ENCODE assay signal across 8 cellular contexts in genomic region chr1:78145105-78145580, GRCh38.
A peak's percentile ranks its signal among the peaks of the same experiment; 100 is the strongest.
DNase-seq lines count a peak whose midpoint lies in the region; ATAC-seq and TF ChIP-seq lines count a peak whose summit lies in the region.

No MANE protein-coding gene starts in this region.

- H4K20me1 ChIP-seq in DND-41 (ENCODE audit: insufficient read depth, low read length), result no peaks in the 10 kb centered on the region

- H3K9me3 ChIP-seq in DND-41 (ENCODE audit: insufficient read depth, low read length, severe bottlenecking), result no peaks in the 10 kb centered on the region

- no peak overlapping the region for H3K4me3 ChIP-seq in DND-41 (ENCODE audit: low read depth in 1 of 2, low read length in 2 of 2)

- H2AFZ ChIP-seq in DND-41 (ENCODE audit: low read depth, low read length), result no peak overlapping the region

- DNase-seq in DND-41 (peak; percentile 32), NCI-H446 treated with DMSO at 0.1 percent for 48 hours (lab: John Stamatoyannopoulos, UW) (peak; percentile 86), foreskin keratinocyte (peak; percentile 16 to 62), omental fat pad (ENCODE audit: low spot score) (no peak)
- DNase-seq in activated CD4-positive, alpha-beta T cell treated with anti-CD3 and anti-CD28 coated beads, Interleukin-2, amount 50 U/mL, for 48 hours, result peak; percentile 13 to 37
- DNase-seq in activated CD8-positive, alpha-beta memory T cell treated with anti-CD3 and anti-CD28 coated beads for 24 hours, result no peak

- TF ChIP-seq CTCF in DND-41 (IDR thresholded peaks at IDR 0.05; ENCODE audit: borderline replicate concordance, extremely low read depth, low read length, poor library complexity, severe bottlenecking), result peak; percentile 77
- TF ChIP-seq CTCF in foreskin keratinocyte (conservative IDR thresholded peaks at IDR 0.05), result peak; percentile 93
- TF ChIP-seq CTCF in omental fat pad (IDR thresholded peaks at IDR 0.05), result peak in 2 of 3 donors; percentile 23 to 48

- ATAC-seq in DND-41 (ENCODE audit: insufficient read depth, low read depth) (peak; percentile 75), GM19372 (IDR thresholded peaks at IDR 0.05; ENCODE audit: low read depth, unreplicated experiment) (peak; percentile 64), HG03196 (IDR thresholded peaks at IDR 0.05; ENCODE audit: unreplicated experiment) (peak; percentile 66), foreskin keratinocyte (peak; percentile 89), omental fat pad (ENCODE audit: low FRiP score) (peak; percentile 76)

- H3K36me3 ChIP-seq in DND-41 (ENCODE audit: insufficient read depth, low read length), result no peaks in the 10 kb centered on the region

- peaks cover 3% of the 10 kb centered on the region; the same call in 1 of the 2 replicates for H3K4me1 ChIP-seq in DND-41 (ENCODE audit: insufficient read depth, low read length)
- H3K4me1 ChIP-seq in foreskin keratinocyte, result no peaks in the 10 kb centered on the region

- H3K9ac ChIP-seq in DND-41 (ENCODE audit: low read depth, low read length), result no peak overlapping the region

- H3K79me2 ChIP-seq in DND-41 (ENCODE audit: insufficient read depth, low read length), result no peaks in the 10 kb centered on the region

- no peak overlapping the region for H3K27ac ChIP-seq in DND-41 (ENCODE audit: low read length)
- H3K27ac ChIP-seq in foreskin keratinocyte, result no peak overlapping the region

- H3K27me3 ChIP-seq in DND-41 (ENCODE audit: insufficient read depth, low read length, poor library complexity) (no peaks in the 10 kb centered on the region), foreskin keratinocyte (no peaks in the 10 kb centered on the region)

- no peak overlapping the region for H3K4me2 ChIP-seq in DND-41 (ENCODE audit: insufficient read depth, low read length)

Comparison
In these comparisons a context has a peak if more than half of its experiments do, and no peak if none do; other contexts are left out.
1. DNase-seq: peak in DND-41 (single experiment), NCI-H446 treated with DMSO at 0.1 percent for 48 hours (single experiment), activated CD4-positive, alpha-beta T cell treated with anti-CD3 and anti-CD28 coated beads, Interleukin-2, amount 50 U/mL, for 48 hours (2 of 2) and foreskin keratinocyte (2 of 2); none in omental fat pad (single experiment) and activated CD8-positive, alpha-beta memory T cell treated with anti-CD3 and anti-CD28 coated beads for 24 hours (single experiment).
2. CTCF ChIP-seq: peak in every context shown above with its lines; median percentile 93 in foreskin keratinocyte; 77 in DND-41; 36 in omental fat pad.
3. Peak in every context shown above with its lines, with median percentiles within 50 percentile points of each other: ATAC-seq.